Comparison of ENCODE assay signal across 12 cellular contexts in genomic region chr17:15409721-15410247, GRCh38. TPM values are rescaled to one million over a fixed set of nuclear protein-coding genes. Genes with fewer than 3 reads are reported as not detected.
DNase-seq lines count a peak whose midpoint lies in the region; ATAC-seq, FAIRE-seq and TF ChIP-seq lines count a peak whose summit lies in the region.
"Had no signal": no experiment of that assay in that cellular context is flagged by ENCODE, and none has a peak within 500 bp of the region (broad histone marks: within the 10 kb centered on the region; RNA-seq: fewer than 3 reads in every experiment).

No MANE protein-coding gene starts in this region.

- H3K4me3 ChIP-seq in pancreas = no peak overlapping the region
- H3K4me3 ChIP-seq: cardiac muscle cell had no signal

- H3K9me3 ChIP-seq in pancreas = no peaks in the 10 kb centered on the region

- intact Hi-C loops in pancreas (cut with DNase I) = loop anchor here in 1 of 3 donors (10.0 kb wide), 1 partner anchor 155 kb away; no protein-coding TSS in a partner anchor

- 58 to 63% methylated on average over 14 of the region's 14 CpGs for WGBS in pancreas, 2 donors

- DNase-seq in AG08396 (ENCODE audit: low spot score) (peak; percentile 87), foreskin keratinocyte (peak; percentile 91 to 95), pancreas (no peak), CD1c-positive myeloid dendritic cell (ENCODE audit: extremely low spot score) (no peak), activated gamma-delta T cell treated with Interleukin-2 at 50 U/mL for 16 hours (no peak), COR-L47 (lab: John Stamatoyannopoulos, UW) (no peak)
- no peak for DNase-seq in central memory CD4-positive, alpha-beta T cell
- DNase-seq: activated B cell treated with CpG ODN at 0.5 μM for 24 hours; naive thymus-derived CD4-positive, alpha-beta T cell had no signal

- H3K27me3 ChIP-seq in foreskin keratinocyte = no peaks in the 10 kb centered on the region
- no peaks in the 10 kb centered on the region for H3K27me3 ChIP-seq in pancreas
- H3K27me3 ChIP-seq: cardiac muscle cell had no signal

- TF ChIP-seq CTCF in foreskin keratinocyte (conservative IDR thresholded peaks at IDR 0.05) (no peak), pancreas (IDR thresholded peaks at IDR 0.05) (no peak)

- ATAC-seq in SK-N-SH treated with all-trans-retinoic acid at 6 μM for 48 hours (peak; percentile 90), foreskin keratinocyte (peak; percentile 99), pancreas (peak in 3 of 4 donors; percentile 44 to 76 (median 72))
- ATAC-seq: naive thymus-derived CD4-positive, alpha-beta T cell had no signal

- H3K27ac ChIP-seq in foreskin keratinocyte (peak overlapping the region; percentile 39), pancreas (peak overlapping the region in 3 of 4 donors; percentile 29 to 61 (median 31))
- H3K27ac ChIP-seq: C4-2B, cardiac muscle cell had no signal

- H3K4me1 ChIP-seq in foreskin keratinocyte = peaks cover 17% of the 10 kb centered on the region
- H3K4me1 ChIP-seq in pancreas = no peaks in the 10 kb centered on the region

- no peaks in the 10 kb centered on the region for H3K36me3 ChIP-seq in pancreas
- H3K36me3 ChIP-seq: cardiac muscle cell had no signal

- peak; percentile 17 for FAIRE-seq in pancreas (lab: Jason Lieb, UNC)

TF ChIP-seq in SK-N-SH treated with all-trans-retinoic acid at 6 μM for 48 hours, 23 proteins besides CTCF, POLR2A, EP300 and RAD21:
- TF ChIP-seq ISL1 (CRISPR knock-in tag; IDR thresholded peaks at IDR 0.05) (no peak), ZNF70 (CRISPR knock-in tag; IDR thresholded peaks at IDR 0.05) (no peak), CREB5 (CRISPR knock-in tag; IDR thresholded peaks at IDR 0.05; ENCODE audit: low read depth) (no peak), ZFP30 (CRISPR knock-in tag; IDR thresholded peaks at IDR 0.05) (no peak), GLIS3 (CRISPR knock-in tag; IDR thresholded peaks at IDR 0.05) (no peak), BACH2 (CRISPR knock-in tag; IDR thresholded peaks at IDR 0.05; ENCODE audit: borderline replicate concordance) (no peak), CSDC2 (CRISPR knock-in tag; IDR thresholded peaks at IDR 0.05) (no peak), ZC3H10 (CRISPR knock-in tag; IDR thresholded peaks at IDR 0.05) (no peak)
- TF ChIP-seq, protein P1, sequence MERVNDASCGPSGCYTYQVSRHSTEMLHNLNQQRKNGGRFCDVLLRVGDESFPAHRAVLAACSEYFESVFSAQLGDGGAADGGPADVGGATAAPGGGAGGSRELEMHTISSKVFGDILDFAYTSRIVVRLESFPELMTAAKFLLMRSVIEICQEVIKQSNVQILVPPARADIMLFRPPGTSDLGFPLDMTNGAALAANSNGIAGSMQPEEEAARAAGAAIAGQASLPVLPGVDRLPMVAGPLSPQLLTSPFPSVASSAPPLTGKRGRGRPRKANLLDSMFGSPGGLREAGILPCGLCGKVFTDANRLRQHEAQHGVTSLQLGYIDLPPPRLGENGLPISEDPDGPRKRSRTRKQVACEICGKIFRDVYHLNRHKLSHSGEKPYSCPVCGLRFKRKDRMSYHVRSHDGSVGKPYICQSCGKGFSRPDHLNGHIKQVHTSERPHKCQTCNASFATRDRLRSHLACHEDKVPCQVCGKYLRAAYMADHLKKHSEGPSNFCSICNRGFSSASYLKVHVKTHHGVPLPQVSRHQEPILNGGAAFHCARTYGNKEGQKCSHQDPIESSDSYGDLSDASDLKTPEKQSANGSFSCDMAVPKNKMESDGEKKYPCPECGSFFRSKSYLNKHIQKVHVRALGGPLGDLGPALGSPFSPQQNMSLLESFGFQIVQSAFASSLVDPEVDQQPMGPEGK (CRISPR knock-in tag; IDR thresholded peaks at IDR 0.05; ENCODE audit: borderline replicate concordance) = no peak

RNA-seq across cellular contexts. Expression of gene CDRT4, which starts 57.6 kb away (rescaled TPM):
- total RNA-seq in foreskin keratinocyte (0.24 and 0.71 TPM in 2 replicates), pancreas (10 to 100 TPM in 1 of 6 donors, 1 to 10 TPM in 5; 1.8 to 10.3 (median 6.2) TPM)
- polyA plus RNA-seq in foreskin keratinocyte (1.4 and 3.5 TPM in 2 replicates), pancreas (10 to 100 TPM; 20.9 to 31.6 TPM)

Comparison
In these comparisons a context has a peak if more than half of its experiments do, and no peak if none do; other contexts are left out.
1. DNase-seq: peak in AG08396 (single experiment) and foreskin keratinocyte (2 of 2); none in pancreas (0 of 6), CD1c-positive myeloid dendritic cell (single experiment), activated gamma-delta T cell treated with Interleukin-2 at 50 U/mL for 16 hours (single experiment), COR-L47 (single experiment) and central memory CD4-positive, alpha-beta T cell (single experiment).
2. Peak in every context shown above with its lines, with median percentiles within 50 percentile points of each other: ATAC-seq.